8 cellular contexts compared by ENCODE assay signal in genomic region chr19:3987619-3988371, GRCh38. TPM values are rescaled to one million over a fixed set of nuclear protein-coding genes. Genes with fewer than 3 reads are reported as not detected.
DNase-seq lines count a peak whose midpoint lies in the region; ATAC-seq and TF ChIP-seq lines count a peak whose summit lies in the region.

No MANE protein-coding gene starts in this region.

- peaks cover 13% of the 10 kb centered on the region for H4K20me1 ChIP-seq in mammary epithelial cell (ENCODE audit: insufficient read depth, low read length)

- peak overlapping the region; percentile 36 to 77 (median 36) for H3K4me3 ChIP-seq in mammary epithelial cell (replicated peaks in 1 of 3; ENCODE audit: insufficient read depth in 1 of 3, low read depth in 2 of 3, low read length in 3 of 3)

- H3K36me3 ChIP-seq in mammary epithelial cell (ENCODE audit: insufficient read depth, low read length), result peaks cover 9% of the 10 kb centered on the region

- no peaks in the 10 kb centered on the region for H3K9me3 ChIP-seq in mammary epithelial cell (replicated peaks; ENCODE audit: insufficient read depth, low read length)

- H3K9me3 Mint-ChIP-seq in WTC11, result peaks cover 6% of the 10 kb centered on the region

- H3K9ac ChIP-seq in mammary epithelial cell (ENCODE audit: insufficient read depth, low read length), result no peak overlapping the region

- H3K27me3 Mint-ChIP-seq in WTC11 (ENCODE audit: low read depth), result peaks cover 9% of the 10 kb centered on the region

- intact Hi-C loops in mammary epithelial cell (cut with micrococcal nuclease), result loop anchor here (1.0 to 5.0 kb wide), 4 partner anchors 77 to 225 kb away; partner anchors contain the start of genes APBA3 and MRPL54

- no peaks in the 10 kb centered on the region for H3K27me3 ChIP-seq in mammary epithelial cell (ENCODE audit: insufficient read depth, low read length)

- H3K4me1 ChIP-seq in mammary epithelial cell (ENCODE audit: insufficient read depth, low read length), result peaks cover 32% of the 10 kb centered on the region

- no peak overlapping the region for H3K27ac ChIP-seq in mammary epithelial cell (ENCODE audit: insufficient read depth, low read depth, low read length)

- H3K4me3 Mint-ChIP-seq in WTC11, result peak overlapping the region; percentile 96

- POLR2A ChIA-PET in WTC11 (lab: Charles Lee), result interaction anchor here (0.5 to 1.6 kb wide), 6 partner anchors 19 to 280 kb away, joined by 3 to 12 read pairs (median 4); partner anchors contain the start of genes MRPL54, NMRK2 and PIAS4

- 14% methylated on average over 19 of the region's 30 CpGs for WGBS in mammary epithelial cell (ENCODE audit: low coverage, missing lambda C conversion rate)

- peaks cover 25% of the 10 kb centered on the region for H3K36me3 Mint-ChIP-seq in WTC11

- CTCF ChIA-PET in WTC11 (lab: Charles Lee), result interaction anchor here (0.5 to 2.2 kb wide), 109 partner anchors 9 to 1476 kb away, joined by 3 to 49 read pairs (median 5); partner anchors contain the start of genes APBA3, ATCAY, CREB3L3 and DAPK3
- CTCF ChIA-PET in mammary epithelial cell (lab: Charles Lee; ENCODE audit: low non-redundant PET), result interaction anchor here (0.6 to 1.0 kb wide), 15 partner anchors 19 to 822 kb away, joined by 3 to 41 read pairs (median 19); no protein-coding TSS in a partner anchor

- in situ Hi-C loops in Caki2 (cut with HindIII; ENCODE audit: low pct_unique_long_range_greater_than_20kb, low sequenced_read_pairs) (loop anchor here (25.0 kb wide), 1 partner anchor 225 kb away; no protein-coding TSS in a partner anchor), mammary epithelial cell (cut with MboI; ENCODE audit: low sequenced_read_pairs in 2 of 2) (loop anchor here in 1 of 2 donors (10.0 kb wide), 1 partner anchor 217 kb away; no protein-coding TSS in a partner anchor)

- no peak overlapping the region for H3K27ac Mint-ChIP-seq in WTC11

- H3K79me2 ChIP-seq in mammary epithelial cell (ENCODE audit: insufficient read depth, low read length), result peaks cover 26% of the 10 kb centered on the region

- peak overlapping the region; percentile 85 for H3K4me2 ChIP-seq in mammary epithelial cell (ENCODE audit: insufficient read depth, low read depth, low read length)

- DNase-seq in Caki2 (ENCODE audit: low read depth) (peak; percentile 94), NCI-H2227 (lab: John Stamatoyannopoulos, UW; ENCODE audit: unreplicated experiment) (peak; percentile 90), WTC11 (ENCODE audit: low spot score) (peak; percentile 84), mammary epithelial cell (peak; percentile 64), inferior parietal cortex (ENCODE audit: extremely low spot score) (peak; percentile 89)
- peak; percentile 73 to 82 for DNase-seq in stimulated activated CD4-positive, alpha-beta T cell treated with anti-CD3 and anti-CD28 coated beads, Interleukin-12 subunit alpha, Interleukin-12 subunit beta, amount 100 ng/mL, for 24 hours (ENCODE audit: low read depth in 2 of 2)

- BruUV-seq in mammary epithelial cell (replicated peaks; lab: Mats Ljungman, UMichigan), result no TSS peak

- TF ChIP-seq CTCF in WTC11 (IDR thresholded peaks at IDR 0.05) (peak; percentile 73), mammary epithelial cell (conservative IDR thresholded peaks at IDR 0.05 in 1 of 2, IDR thresholded peaks at IDR 0.05 in 1 of 2; ENCODE audit: extremely low read depth in 1 of 2, insufficient read depth in 1 of 2, low read depth in 1 of 2, low read length in 2 of 2) (peak; percentile 78 to 87)

- peak overlapping the region; percentile 61 for H2AFZ ChIP-seq in mammary epithelial cell (ENCODE audit: low read depth, low read length)

- dilution Hi-C loops in mammary epithelial cell (cut with HindIII; ENCODE audit: low sequenced_read_pairs), result no loop called here

- H3K4me1 Mint-ChIP-seq in WTC11, result peaks cover 35% of the 10 kb centered on the region

- ATAC-seq in HG02840 (IDR thresholded peaks at IDR 0.05; ENCODE audit: low FRiP score, unreplicated experiment) (peak; percentile 42), WTC11 (peak; percentile 13), HG02938 (IDR thresholded peaks at IDR 0.05; ENCODE audit: unreplicated experiment) (no peak)

TF ChIP-seq in WTC11, 78 proteins besides CTCF, POLR2A, EP300 and RAD21:
- TF ChIP-seq MAX (CRISPR knock-in tag; IDR thresholded peaks at IDR 0.05), result no peak
- 0 out of 2 replicates have a peak, but pooled peaks have one; percentile 14 for TF ChIP-seq ZNF121 (CRISPR knock-in tag; IDR thresholded peaks at IDR 0.05)

RNA-seq across cellular contexts. Expression of gene EEF2, which starts 2.5 kb away (rescaled TPM):
- total RNA-seq in Caki2 (2014; rRNA removed; shearing (Covaris generic); ENCODE audit: low replicate concordance), result 2,780 and 2,952 TPM in 2 replicates
- 3,572 to 3,864 TPM (median 3,852 TPM) in 3 replicates for total RNA-seq in WTC11 (2021)
- total RNA-seq in mammary epithelial cell, result 1,000 to 10,000 TPM; 2,299 to 2,969 TPM
- 1,137 TPM for polyA plus RNA-seq in mammary epithelial cell
- polyA minus RNA-seq in mammary epithelial cell, result 1,027 TPM

RNA-seq across cellular contexts. Expression of gene DAPK3, which starts 16.9 kb away (rescaled TPM):
- 77.2 and 105 TPM in 2 replicates for total RNA-seq in Caki2 (2014; rRNA removed; shearing (Covaris generic); ENCODE audit: low replicate concordance)
- total RNA-seq in WTC11 (2021) (61.5 to 73.5 TPM (median 68.4 TPM) in 3 replicates), mammary epithelial cell (10 to 100 TPM; 69.2 to 99.9 TPM)
- polyA plus RNA-seq in mammary epithelial cell, result 37.3 TPM
- 92.3 TPM for polyA minus RNA-seq in mammary epithelial cell

RNA-seq across cellular contexts. Expression of gene PIAS4, which starts 19.7 kb away (rescaled TPM):
- 18.2 and 18.4 TPM in 2 replicates for total RNA-seq in Caki2 (2014; rRNA removed; shearing (Covaris generic); ENCODE audit: low replicate concordance)
- total RNA-seq in WTC11 (2021) (45.5 to 46.0 TPM (median 45.9 TPM) in 3 replicates), mammary epithelial cell (10 to 100 TPM; 20.8 to 29.9 TPM)
- polyA plus RNA-seq in mammary epithelial cell, result 11.5 TPM
- 13.7 TPM for polyA minus RNA-seq in mammary epithelial cell

RNA-seq across cellular contexts. Expression of gene NMRK2, which starts 54.9 kb away (rescaled TPM):
- not detected in 2 replicates for total RNA-seq in Caki2 (2014; rRNA removed; shearing (Covaris generic); ENCODE audit: low replicate concordance)
- total RNA-seq in WTC11 (2021), result 50.4 to 61.9 TPM (median 51.1 TPM) in 3 replicates
- not detected for total RNA-seq in mammary epithelial cell
- polyA plus RNA-seq in mammary epithelial cell, result not detected
- polyA minus RNA-seq in mammary epithelial cell, result not detected
